ENCODE assay signal across 7 cellular contexts in the genomic region with DNA sequence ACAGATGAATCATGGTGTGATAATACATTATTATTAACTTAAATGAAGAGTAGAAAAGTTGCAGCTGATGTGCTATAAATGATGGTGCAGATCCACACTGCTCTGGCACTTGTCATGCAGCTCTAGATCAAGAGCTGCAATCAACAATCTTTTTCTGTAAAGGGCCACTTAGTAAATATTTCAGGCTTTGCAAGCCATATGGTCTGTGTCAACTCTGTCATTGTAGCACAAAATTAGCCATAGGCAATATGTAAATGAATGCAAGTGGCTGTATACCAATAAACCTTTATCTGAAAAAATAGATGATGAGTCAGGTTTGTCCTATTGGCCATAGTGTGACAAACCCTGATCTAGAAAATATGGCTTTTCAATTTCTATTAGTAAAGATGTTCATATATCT.
"Had no signal": no experiment of that assay in that cellular context is flagged by ENCODE, and none has a peak within 500 bp of the region (broad histone marks: within the 10 kb centered on the region; RNA-seq: fewer than 3 reads in every experiment).

No MANE protein-coding gene starts in this region.

- H3K9ac ChIP-seq: GM23248 had no signal

- H2AFZ ChIP-seq: GM23248 had no signal

- FAIRE-seq: HTR-8/SVneo had no signal

- ATAC-seq: HCT116 had no signal

- H3K9me3 ChIP-seq: HAP-1 had no signal

- H3K27ac ChIP-seq: GM23248 had no signal

- H3K36me3 ChIP-seq: HAP-1 had no signal

- H3K4me1 ChIP-seq: HAP-1 had no signal

- H3K4me3 ChIP-seq: GM23248, HAP-1 had no signal

- DNase-seq: GM23248, GOT3, HFFc6, KG1 had no signal
